ENCODE assay signal across 16 cellular contexts in the genomic region with DNA sequence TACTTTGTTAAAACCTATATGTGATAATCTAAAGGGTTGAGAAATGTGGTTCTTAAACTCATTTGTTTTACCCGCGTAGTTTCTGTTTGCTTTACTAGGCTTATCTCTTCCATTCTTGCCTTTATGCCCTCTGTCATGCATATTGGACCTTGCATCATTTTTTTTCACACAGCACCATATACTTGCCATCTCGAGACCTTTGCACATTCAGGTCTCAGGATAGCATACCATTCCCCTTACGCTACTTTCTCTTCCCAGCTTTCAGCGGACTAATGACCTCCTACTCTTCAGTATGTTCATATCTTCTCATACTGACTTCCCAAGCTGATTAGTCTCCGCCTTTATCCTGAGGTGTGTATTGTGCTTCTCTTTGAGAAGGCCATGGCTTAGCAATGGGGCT. TPM values are rescaled to one million over a fixed set of nuclear protein-coding genes. Genes with fewer than 3 reads are reported as not detected.
DNase-seq lines count a peak whose midpoint lies in the region; ATAC-seq, FAIRE-seq and TF ChIP-seq lines count a peak whose summit lies in the region.
"Had no signal": no experiment of that assay in that cellular context is flagged by ENCODE, and none has a peak within 500 bp of the region (broad histone marks: within the 10 kb centered on the region; RNA-seq: fewer than 3 reads in every experiment).

No MANE protein-coding gene starts in this region.

- H4K20me1 ChIP-seq in K562 (replicated peaks; ENCODE audit: control insufficient read depth, insufficient read depth, low read length), result no peaks in the 10 kb centered on the region

- TF ChIP-seq POLR2A in K562 (conservative IDR thresholded peaks at IDR 0.05) (no peak), erythroblast (IDR thresholded peaks at IDR 0.05; ENCODE audit: low read length) (no peak)

- H2AFZ ChIP-seq in K562 (ENCODE audit: low read depth, low read length), result no peak overlapping the region

- 71% methylated on average over 6 of the region's 6 CpGs for WGBS in K562 (ENCODE audit: insufficient coverage, low coverage, missing lambda C conversion rate)

- peaks cover 17% of the 10 kb centered on the region; the same call in 1 of the 3 replicates for H3K36me3 ChIP-seq in K562 (ENCODE audit: control insufficient read depth, insufficient read depth, low read length)
- H3K36me3 ChIP-seq in mucosa of descending colon (ENCODE audit: low read depth), result no peaks in the 10 kb centered on the region

- DNase-seq in HuH-7 (ENCODE audit: low spot score), result peak; percentile 28
- no peak for DNase-seq in K562 (ENCODE audit: extremely low read depth in 1 of 4, low spot score in 3 of 4)
- DNase-seq in mucosa of descending colon, result peak in 1 of 3 donors; percentile 21
- DNase-seq in erythroblast (lab: John Stamatoyannopoulos, UW), result no peak
- DNase-seq in SHP77 treated with DMSO at 0.1 percent for 48 hours (lab: John Stamatoyannopoulos, UW), result no peak
- DNase-seq in DMS 273 treated with DMSO at 0.1 percent for 48 hours (lab: John Stamatoyannopoulos, UW), result no peak
- DNase-seq: CD4-positive, alpha-beta T cell; H7; KBM-7; NCI-H1048; NCI-H146; NCI-H2107; NCI-H226; NCI-H526; PC-3 had no signal

- in situ Hi-C loops in K562 (cut with MboI), result no loop called here

- no peak for FAIRE-seq in K562 (lab: Jason Lieb, UNC)

- no peaks in the 10 kb centered on the region for H3K9me1 ChIP-seq in K562 (ENCODE audit: control insufficient read depth, insufficient read depth, low read length)

- H3K79me2 ChIP-seq in K562 (ENCODE audit: control insufficient read depth, insufficient read depth, low read length), result no peaks in the 10 kb centered on the region

- BruUV-seq in K562 (replicated peaks; lab: Mats Ljungman, UMichigan), result no TSS peak

- peak; percentile 57 for ATAC-seq in K562
- peak; percentile 99 for ATAC-seq in mucosa of descending colon
- ATAC-seq in HG03025 (IDR thresholded peaks at IDR 0.05; ENCODE audit: low FRiP score, unreplicated experiment), result no peak
- ATAC-seq: PC-3 had no signal

- POLR2A ChIA-PET in K562 (lab: Yijun Ruan, JAX), result no interaction called here

- H3K4me2 ChIP-seq in K562 (ENCODE audit: insufficient read depth, low read length), result no peak overlapping the region

- TF ChIP-seq CTCF in K562 (IDR thresholded peaks at IDR 0.05 in 2 of 3, conservative IDR thresholded peaks at IDR 0.05 in 1 of 3; ENCODE audit: insufficient read depth in 2 of 3, low read depth in 1 of 3, low read length in 3 of 3) (no peak), mucosa of descending colon (IDR thresholded peaks at IDR 0.05) (no peak)

- H3K9ac ChIP-seq in K562 (ENCODE audit: insufficient read depth in 1 of 2, low read depth in 2 of 2, low read length in 2 of 2), result no peak overlapping the region

- intact Hi-C loops in K562 (cut with micrococcal nuclease), result no loop called here
- intact Hi-C loops in mucosa of descending colon (cut with DNase I, micrococcal nuclease), result no loop called here

- no peak for TF ChIP-seq EP300 in K562 (IDR thresholded peaks at IDR 0.05; ENCODE audit: low read length)

- no peaks in the 10 kb centered on the region for H3K9me3 ChIP-seq in K562 (replicated peaks; ENCODE audit: control insufficient read depth, insufficient read depth, low read depth, low read length)
- H3K9me3 ChIP-seq in mucosa of descending colon, result no peaks in the 10 kb centered on the region

- H3K4me3 ChIP-seq in K562 (no peak overlapping the region), mucosa of descending colon (no peak overlapping the region)

- CTCF ChIA-PET in K562 (lab: Yijun Ruan, JAX; ENCODE audit: low intra/inter-chr PET ratio), result no interaction called here

- H3K27ac ChIP-seq in K562 (ENCODE audit: extremely low read depth, low read depth, low read length), result no peak overlapping the region

- H3K27me3 ChIP-seq in K562 (ENCODE audit: control insufficient read depth in 2 of 2, insufficient read depth in 2 of 2, low read length in 2 of 2), result no peaks in the 10 kb centered on the region

- H3K4me1 ChIP-seq in K562 (replicated peaks in 1 of 2; ENCODE audit: control insufficient read depth in 2 of 2, insufficient read depth in 2 of 2, low read length in 2 of 2), result no peaks in the 10 kb centered on the region
- H3K4me1 ChIP-seq in mucosa of descending colon (ENCODE audit: low read depth), result no peaks in the 10 kb centered on the region

- no peak for TF ChIP-seq RAD21 in K562 (CRISPR knock-in tag; conservative IDR thresholded peaks at IDR 0.05 in 1 of 2, IDR thresholded peaks at IDR 0.05 in 1 of 2)

TF ChIP-seq in K562, 482 proteins besides CTCF, POLR2A, EP300 and RAD21 (continues in another document):
- TF ChIP-seq PCBP1 (IDR thresholded peaks at IDR 0.05; ENCODE audit: low read depth, low read length, poor library complexity, severe bottlenecking) (no peak), HDAC1 (IDR thresholded peaks at IDR 0.05) (no peak), EHMT2 (IDR thresholded peaks at IDR 0.05) (no peak), SMC3 (conservative IDR thresholded peaks at IDR 0.05; ENCODE audit: insufficient read depth, low read depth, low read length) (no peak), TFAM (CRISPR knock-in tag; conservative IDR thresholded peaks at IDR 0.05) (no peak), ZNF324 (CRISPR knock-in tag; IDR thresholded peaks at IDR 0.05) (no peak), HIVEP1 (CRISPR knock-in tag; IDR thresholded peaks at IDR 0.05) (no peak), CTBP1 (IDR thresholded peaks at IDR 0.05; ENCODE audit: borderline replicate concordance) (no peak), RBM17 (IDR thresholded peaks at IDR 0.05; ENCODE audit: borderline replicate concordance, low read depth, low read length) (no peak), ZBTB8A (IDR thresholded peaks at IDR 0.05; ENCODE audit: partially characterized antibody) (no peak)
- TF ChIP-seq, protein P1, sequence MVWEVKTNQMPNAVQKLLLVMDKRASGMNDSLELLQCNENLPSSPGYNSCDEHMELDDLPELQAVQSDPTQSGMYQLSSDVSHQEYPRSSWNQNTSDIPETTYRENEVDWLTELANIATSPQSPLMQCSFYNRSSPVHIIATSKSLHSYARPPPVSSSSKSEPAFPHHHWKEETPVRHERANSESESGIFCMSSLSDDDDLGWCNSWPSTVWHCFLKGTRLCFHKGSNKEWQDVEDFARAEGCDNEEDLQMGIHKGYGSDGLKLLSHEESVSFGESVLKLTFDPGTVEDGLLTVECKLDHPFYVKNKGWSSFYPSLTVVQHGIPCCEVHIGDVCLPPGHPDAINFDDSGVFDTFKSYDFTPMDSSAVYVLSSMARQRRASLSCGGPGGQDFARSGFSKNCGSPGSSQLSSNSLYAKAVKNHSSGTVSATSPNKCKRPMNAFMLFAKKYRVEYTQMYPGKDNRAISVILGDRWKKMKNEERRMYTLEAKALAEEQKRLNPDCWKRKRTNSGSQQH (CRISPR knock-in tag; IDR thresholded peaks at IDR 0.05), result no peak
- TF ChIP-seq, protein P2, sequence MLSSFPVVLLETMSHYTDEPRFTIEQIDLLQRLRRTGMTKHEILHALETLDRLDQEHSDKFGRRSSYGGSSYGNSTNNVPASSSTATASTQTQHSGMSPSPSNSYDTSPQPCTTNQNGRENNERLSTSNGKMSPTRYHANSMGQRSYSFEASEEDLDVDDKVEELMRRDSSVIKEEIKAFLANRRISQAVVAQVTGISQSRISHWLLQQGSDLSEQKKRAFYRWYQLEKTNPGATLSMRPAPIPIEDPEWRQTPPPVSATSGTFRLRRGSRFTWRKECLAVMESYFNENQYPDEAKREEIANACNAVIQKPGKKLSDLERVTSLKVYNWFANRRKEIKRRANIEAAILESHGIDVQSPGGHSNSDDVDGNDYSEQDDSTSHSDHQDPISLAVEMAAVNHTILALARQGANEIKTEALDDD (IDR thresholded peaks at IDR 0.05), result no peak
- TF ChIP-seq, protein P3, sequence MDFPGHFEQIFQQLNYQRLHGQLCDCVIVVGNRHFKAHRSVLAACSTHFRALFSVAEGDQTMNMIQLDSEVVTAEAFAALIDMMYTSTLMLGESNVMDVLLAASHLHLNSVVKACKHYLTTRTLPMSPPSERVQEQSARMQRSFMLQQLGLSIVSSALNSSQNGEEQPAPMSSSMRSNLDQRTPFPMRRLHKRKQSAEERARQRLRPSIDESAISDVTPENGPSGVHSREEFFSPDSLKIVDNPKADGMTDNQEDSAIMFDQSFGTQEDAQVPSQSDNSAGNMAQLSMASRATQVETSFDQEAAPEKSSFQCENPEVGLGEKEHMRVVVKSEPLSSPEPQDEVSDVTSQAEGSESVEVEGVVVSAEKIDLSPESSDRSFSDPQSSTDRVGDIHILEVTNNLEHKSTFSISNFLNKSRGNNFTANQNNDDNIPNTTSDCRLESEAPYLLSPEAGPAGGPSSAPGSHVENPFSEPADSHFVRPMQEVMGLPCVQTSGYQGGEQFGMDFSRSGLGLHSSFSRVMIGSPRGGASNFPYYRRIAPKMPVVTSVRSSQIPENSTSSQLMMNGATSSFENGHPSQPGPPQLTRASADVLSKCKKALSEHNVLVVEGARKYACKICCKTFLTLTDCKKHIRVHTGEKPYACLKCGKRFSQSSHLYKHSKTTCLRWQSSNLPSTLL (IDR thresholded peaks at IDR 0.05), result no peak

RNA-seq across cellular contexts. Expression of gene USP38, which starts 40.5 kb away (rescaled TPM):
- total RNA-seq in K562 (2011; cell fraction: chromatin; rRNA removed; ENCODE audit: low replicate concordance), result 19.0 and 20.4 TPM in 2 replicates
- total RNA-seq in K562 (2011; cell fraction: nucleolus; rRNA removed), result 14.8 and 18.0 TPM in 2 replicates
- 13.6 and 18.2 TPM in 2 replicates for total RNA-seq in K562 (2011; cell fraction: nucleoplasm; rRNA removed)
- total RNA-seq in K562 (2014; rRNA removed) (9.1 and 12.6 TPM in 2 replicates), K562 (2014; rRNA removed; fragmentation: Illumina TruSeq; extraction: Trizol) (19.2 and 20.0 TPM in 2 replicates), K562 (2015; rRNA removed; fragmentation: Illumina TruSeq; extraction: Trizol) (20.6 and 20.9 TPM in 2 replicates), K562 (2021) (18.8 and 21.3 TPM in 2 replicates), mucosa of descending colon (10 to 100 TPM; 38.4 to 50.6 (median 43.8) TPM)
- polyA plus RNA-seq in K562 (2011; rRNA removed) (13.1 and 17.8 TPM in 2 replicates), K562 (2014; fragmentation: Illumina TruSeq; extraction: Trizol) (10.1 and 11.2 TPM in 2 replicates), K562 (2014; fragmentation: Nextera tagmentation; extraction: Ambion mirVana) (1 to 10 TPM; 4.2 to 4.7 TPM), K562 (2014; rRNA removed) (6.9 and 8.0 TPM in 2 replicates)
- polyA plus RNA-seq in K562 (2011; cell fraction: cytosol; rRNA removed), result 8.0 and 10.4 TPM in 2 replicates
- 5.8 and 6.1 TPM in 2 replicates for polyA plus RNA-seq in K562 (2011; cell fraction: nucleus; rRNA removed)
- polyA plus RNA-seq in K562 (2012), result 10.1 and 11.3 TPM in 2 replicates
- polyA minus RNA-seq in K562 (2011; rRNA and poly(A)+ RNA removed), result 39.0 and 41.8 TPM in 2 replicates
- polyA minus RNA-seq in K562 (2011; cell fraction: cytosol; rRNA and poly(A)+ RNA removed), result 18.4 and 23.4 TPM in 2 replicates
- 19.5 and 26.5 TPM in 2 replicates for polyA minus RNA-seq in K562 (2011; cell fraction: nucleus; rRNA and poly(A)+ RNA removed)
